Comparison of ENCODE assay signal across 23 cellular contexts in genomic region chr6:157574851-157575424, GRCh38.
DNase-seq lines count a peak whose midpoint lies in the region; ATAC-seq, FAIRE-seq and TF ChIP-seq lines count a peak whose summit lies in the region.
"Had no signal": no experiment of that assay in that cellular context is flagged by ENCODE, and none has a peak within 500 bp of the region (broad histone marks: within the 10 kb centered on the region; RNA-seq: fewer than 3 reads in every experiment).

No MANE protein-coding gene starts in this region.

- H3K4me1 ChIP-seq in HEK293 (ENCODE audit: control insufficient read depth, insufficient read depth, low read length) (no peaks in the 10 kb centered on the region), colonic mucosa (no peaks in the 10 kb centered on the region)
- H3K4me1 ChIP-seq: A549 had no signal

- ATAC-seq in Right ventricle myocardium inferior: peak; percentile 43
- ATAC-seq in left cardiac atrium: no peak
- ATAC-seq: A549, GM12878, GM23338, HCT116 had no signal

- POLR2A ChIA-PET in HEK293 (lab: Yijun Ruan, JAX): interaction anchor here (0.5 kb wide), 1 partner anchor 30 kb away, joined by 3 read pairs; no protein-coding TSS in a partner anchor

- no peaks in the 10 kb centered on the region for H3K27me3 ChIP-seq in colonic mucosa
- H3K27me3 ChIP-seq: BLaER1 had no signal

- CTCF ChIA-PET in HEK293 (lab: Yijun Ruan, JAX): no interaction called here

- DNase-seq in Right ventricle myocardium inferior (ENCODE audit: missing footprints) (no peak), left cardiac atrium (no peak), colonic mucosa (peak; percentile 8), posterior vena cava (ENCODE audit: low spot score) (peak; percentile 51), superior temporal gyrus (ENCODE audit: extremely low spot score) (no peak), frontal cortex (ENCODE audit: low spot score in 2 of 2) (no peak)
- no peak for DNase-seq in effector CD4-positive, alpha-beta T cell
- DNase-seq: Calu3; CD4-positive, alpha-beta memory T cell; KG1; NCI-H1105 treated with DMSO at 0.1 percent for 48 hours; NCI-H1694; NCI-H2081 treated with DMSO at 0.1 percent for 48 hours; NCI-H510A; NCI-H748 treated with DMSO at 0.1 percent for 48 hours; OCI-M1; SIG-M5 had no signal

- intact Hi-C loops in Right ventricle myocardium inferior (cut with DNase I) (loop anchor here (10.0 kb wide), 1 partner anchor 70 kb away; no protein-coding TSS in a partner anchor), left cardiac atrium (cut with DNase I) (no loop called here), colonic mucosa (cut with DNase I) (no loop called here), posterior vena cava (cut with DNase I) (no loop called here)

- H3K9ac ChIP-seq in colonic mucosa (ENCODE audit: low read depth in 2 of 2, low read length in 2 of 2): no peak overlapping the region
- H3K9ac ChIP-seq: BLaER1 had no signal

- H3K36me3 ChIP-seq in HEK293 (ENCODE audit: control insufficient read depth in 2 of 2, insufficient read depth in 1 of 2, low read length in 2 of 2) (no peaks in the 10 kb centered on the region), colonic mucosa (no peaks in the 10 kb centered on the region)
- H3K36me3 ChIP-seq: BLaER1 had no signal

- TF ChIP-seq CTCF in HEK293 (tag by site-specific recombination; IDR thresholded peaks at IDR 0.05): no peak
- TF ChIP-seq CTCF in colonic mucosa (IDR thresholded peaks at IDR 0.05): no peak

- no peak overlapping the region for H3K4me3 ChIP-seq in HEK293 (ENCODE audit: low read depth, low read length)
- H3K4me3 ChIP-seq in colonic mucosa: no peak overlapping the region
- H3K4me3 ChIP-seq: A549, BLaER1, GM12878, GM23338 had no signal

- no peaks in the 10 kb centered on the region for H3K9me3 ChIP-seq in HEK293 (ENCODE audit: control insufficient read depth, insufficient read depth, low read depth, low read length)
- H3K9me3 ChIP-seq in colonic mucosa: no peaks in the 10 kb centered on the region
- H3K9me3 ChIP-seq: A549 had no signal

- no peak for FAIRE-seq in frontal cortex (lab: Jason Lieb, UNC)
- FAIRE-seq: A549, GM12878 had no signal

- H3K27ac ChIP-seq in HEK293 (ENCODE audit: extremely low read depth, low read depth, low read length): no peak overlapping the region
- no peak overlapping the region for H3K27ac ChIP-seq in colonic mucosa
- H3K27ac ChIP-seq: A549, BLaER1 had no signal

TF ChIP-seq in HEK293, 187 proteins besides CTCF, POLR2A, EP300 and RAD21:
- TF ChIP-seq ZNF202 (tag by site-specific recombination; IDR thresholded peaks at IDR 0.05; ENCODE audit: borderline replicate concordance): no peak
- TF ChIP-seq ZNF174 (tag by site-specific recombination; IDR thresholded peaks at IDR 0.05): no peak
- TF ChIP-seq ZNF10 (tag by site-specific recombination; IDR thresholded peaks at IDR 0.05): peak; percentile 87

Comparison
In these comparisons a context has a peak if more than half of its experiments do, and no peak if none do; other contexts are left out.
1. DNase-seq: peak in colonic mucosa (single experiment) and posterior vena cava (single experiment); none in Right ventricle myocardium inferior (single experiment), left cardiac atrium (single experiment), superior temporal gyrus (single experiment), effector CD4-positive, alpha-beta T cell (single experiment) and frontal cortex (0 of 2).